In genomic region chr3:158312560-158313141, GRCh38 we compare ENCODE assay signal across 1 cellular context.
A peak's percentile ranks its signal among the peaks of the same experiment; 100 is the strongest.
TF ChIP-seq lines count a peak whose summit lies in the region.

No MANE protein-coding gene starts in this region.

TF ChIP-seq in K562, 482 proteins besides CTCF, POLR2A, EP300 and RAD21 (continued from another document):
- TF ChIP-seq ZBTB40 (IDR thresholded peaks at IDR 0.05): no peak
- TF ChIP-seq ZBTB40 (CRISPR knock-in tag; IDR thresholded peaks at IDR 0.05): no peak
- TF ChIP-seq CCNT2 (IDR thresholded peaks at IDR 0.05; ENCODE audit: borderline replicate concordance, extremely low read depth, insufficient read length, low read depth, low read length): peak; percentile 78
- TF ChIP-seq TEAD4 (IDR thresholded peaks at IDR 0.05; ENCODE audit: low read length): peak; percentile 75
- TF ChIP-seq TEAD4 (CRISPR knock-in tag; IDR thresholded peaks at IDR 0.05; ENCODE audit: borderline replicate concordance): no peak
- TF ChIP-seq AFF1 (IDR thresholded peaks at IDR 0.05; ENCODE audit: low read depth in 1 of 2, partially characterized antibody in 2 of 2): no peak
- TF ChIP-seq HBP1 (CRISPR knock-in tag; IDR thresholded peaks at IDR 0.05): no peak
- TF ChIP-seq CEBPB (tag; IDR thresholded peaks at IDR 0.05): no peak
- no peak for TF ChIP-seq MTF1 (CRISPR knock-in tag; IDR thresholded peaks at IDR 0.05; ENCODE audit: borderline replicate concordance)
- peak; percentile 74 for TF ChIP-seq ARID1B (IDR thresholded peaks at IDR 0.05)
- TF ChIP-seq TCF3 (CRISPR knock-in tag; IDR thresholded peaks at IDR 0.05): peak; percentile 40
- no peak for TF ChIP-seq CSDE1 (IDR thresholded peaks at IDR 0.05)
- TF ChIP-seq EHMT2 (IDR thresholded peaks at IDR 0.05): no peak
- peak; percentile 34; the same call in 1 of the 2 replicates for TF ChIP-seq STAT5A (IDR thresholded peaks at IDR 0.05; ENCODE audit: borderline replicate concordance, low read length)
- no peak for TF ChIP-seq ZSCAN29 (IDR thresholded peaks at IDR 0.05)
- TF ChIP-seq TAL1 (IDR thresholded peaks at IDR 0.05): peak; percentile 63
- TF ChIP-seq CREBBP (IDR thresholded peaks at IDR 0.05; ENCODE audit: low read depth, low read length): no peak
- peak; percentile 53; the same call in 1 of the 2 replicates for TF ChIP-seq CBFA2T2 (conservative IDR thresholded peaks at IDR 0.05)
- no peak for TF ChIP-seq VEZF1 (CRISPR knock-in tag; IDR thresholded peaks at IDR 0.05)
- TF ChIP-seq SMARCE1 (IDR thresholded peaks at IDR 0.05): peak; percentile 60; the same call in 1 of the 2 replicates
- no peak for TF ChIP-seq NFE2L1 (tag; IDR thresholded peaks at IDR 0.05; ENCODE audit: borderline replicate concordance, low read depth)
- no peak for TF ChIP-seq CREB3L1 (IDR thresholded peaks at IDR 0.05; ENCODE audit: borderline replicate concordance, low read depth)
- no peak for TF ChIP-seq BRF1 (IDR thresholded peaks at IDR 0.05; ENCODE audit: borderline replicate concordance, extremely low read depth, insufficient read length)
- TF ChIP-seq IFI16 (CRISPR knock-in tag; IDR thresholded peaks at IDR 0.05): no peak
- TF ChIP-seq FOSL1 (tag; conservative IDR thresholded peaks at IDR 0.05): 0 out of 2 replicates have a peak, but pooled peaks have one; percentile 39
- no peak for TF ChIP-seq MTA3 (IDR thresholded peaks at IDR 0.05; ENCODE audit: borderline replicate concordance)
- no peak for TF ChIP-seq TCF15 (CRISPR knock-in tag; IDR thresholded peaks at IDR 0.05)
- TF ChIP-seq CBFA2T3 (IDR thresholded peaks at IDR 0.05): peak; percentile 71
- peak; percentile 68 for TF ChIP-seq MEIS2 (IDR thresholded peaks at IDR 0.05; ENCODE audit: partially characterized antibody)
- no peak for TF ChIP-seq XRCC5 (IDR thresholded peaks at IDR 0.05; ENCODE audit: low read depth, low read length)
